ENCODE assay signal across 8 cellular contexts in the genomic region with DNA sequence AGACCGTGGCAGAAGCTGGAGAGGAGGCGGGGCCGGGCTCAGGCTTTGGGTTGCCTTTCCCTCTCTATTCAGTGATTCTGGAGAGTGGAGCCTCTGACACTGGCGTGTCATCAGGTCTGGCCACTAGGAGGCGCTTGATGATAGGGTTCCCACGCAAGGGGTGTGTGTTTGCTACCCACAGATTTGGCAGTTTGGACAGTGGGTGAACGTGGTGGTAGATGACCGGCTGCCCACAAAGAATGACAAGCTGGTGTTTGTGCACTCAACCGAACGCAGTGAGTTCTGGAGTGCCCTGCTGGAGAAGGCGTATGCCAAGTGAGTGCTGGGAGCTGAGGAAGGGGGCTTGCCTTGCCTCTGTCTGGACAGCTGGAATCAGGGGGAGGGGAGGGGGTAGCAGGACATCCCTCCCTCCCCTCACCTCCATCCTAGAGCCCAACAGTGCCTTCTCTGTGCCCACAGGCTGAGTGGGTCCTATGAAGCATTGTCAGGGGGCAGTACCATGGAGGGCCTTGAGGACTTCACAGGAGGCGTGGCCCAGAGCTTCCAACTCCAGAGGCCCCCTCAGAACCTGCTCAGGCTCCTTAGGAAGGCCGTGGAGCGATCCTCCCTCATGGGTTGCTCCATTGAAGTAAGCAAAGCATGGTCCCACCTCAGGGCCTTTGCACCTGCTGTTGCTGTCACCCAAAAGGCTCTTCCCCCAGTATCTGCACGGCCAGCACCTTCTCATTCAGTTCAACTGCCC. TPM values are rescaled to one million over a fixed set of nuclear protein-coding genes. Genes with fewer than 3 reads are reported as not detected.
DNase-seq lines count a peak whose midpoint lies in the region; ATAC-seq and TF ChIP-seq lines count a peak whose summit lies in the region.

No MANE protein-coding gene starts in this region.

- H3K9me3 ChIP-seq in BE2C (no peaks in the 10 kb centered on the region), OCI-LY1 (ENCODE audit: low read length) (no peaks in the 10 kb centered on the region)

- peaks cover 12 to 21% of the 10 kb centered on the region in 2 donors for H3K4me1 Mint-ChIP-seq in natural killer cell
- peaks cover 24% of the 10 kb centered on the region for H3K4me1 Mint-ChIP-seq in stimulated activated effector memory CD8-positive, alpha-beta T cell treated with anti-CD3 and anti-CD28 coated beads, Interleukin-12 subunit alpha, Interleukin-12 subunit beta, amount 100 ng/mL, for 72 hours

- ATAC-seq in GM19025 (IDR thresholded peaks at IDR 0.05; ENCODE audit: low read depth, unreplicated experiment) (peak; percentile 64), natural killer cell (peak; percentile 63 to 77 (median 67))
- ATAC-seq in stimulated activated effector memory CD8-positive, alpha-beta T cell treated with anti-CD3 and anti-CD28 coated beads, Interleukin-12 subunit alpha, Interleukin-12 subunit beta, amount 100 ng/mL, for 72 hours, result peak; percentile 81

- H3K27me3 Mint-ChIP-seq in natural killer cell (ENCODE audit: low read depth in 2 of 2), result peaks cover 3 to 6% of the 10 kb centered on the region in 2 donors

- no peaks in the 10 kb centered on the region for H3F3A ChIP-seq in OCI-LY1 (ENCODE audit: insufficient read depth, low read length)

- no peak overlapping the region for H3K4me3 Mint-ChIP-seq in natural killer cell
- no peak overlapping the region for H3K4me3 Mint-ChIP-seq in stimulated activated effector memory CD8-positive, alpha-beta T cell treated with anti-CD3 and anti-CD28 coated beads, Interleukin-12 subunit alpha, Interleukin-12 subunit beta, amount 100 ng/mL, for 72 hours

- no peaks in the 10 kb centered on the region for H3K9me3 Mint-ChIP-seq in natural killer cell
- H3K9me3 Mint-ChIP-seq in stimulated activated effector memory CD8-positive, alpha-beta T cell treated with anti-CD3 and anti-CD28 coated beads, Interleukin-12 subunit alpha, Interleukin-12 subunit beta, amount 100 ng/mL, for 72 hours, result no peaks in the 10 kb centered on the region

- H3K79me2 ChIP-seq in OCI-LY1 (ENCODE audit: insufficient read depth, low read length), result no peaks in the 10 kb centered on the region

- intact Hi-C loops in natural killer cell (cut with micrococcal nuclease), result loop anchor here (1.0 to 5.0 kb wide), 4 partner anchors 49 to 165 kb away; partner anchors contain the start of genes SLC29A1 and SLC35B2

- no peak overlapping the region for H3K27ac ChIP-seq in OCI-LY1 (ENCODE audit: low read depth, low read length, poor library complexity, severe bottlenecking)

- no peaks in the 10 kb centered on the region for H3K36me3 Mint-ChIP-seq in natural killer cell
- H3K36me3 Mint-ChIP-seq in stimulated activated effector memory CD8-positive, alpha-beta T cell treated with anti-CD3 and anti-CD28 coated beads, Interleukin-12 subunit alpha, Interleukin-12 subunit beta, amount 100 ng/mL, for 72 hours, result peaks cover 6% of the 10 kb centered on the region

- no peak overlapping the region for H3K27ac Mint-ChIP-seq in natural killer cell
- H3K27ac Mint-ChIP-seq in stimulated activated effector memory CD8-positive, alpha-beta T cell treated with anti-CD3 and anti-CD28 coated beads, Interleukin-12 subunit alpha, Interleukin-12 subunit beta, amount 100 ng/mL, for 72 hours, result no peak overlapping the region

- no peaks in the 10 kb centered on the region for H3K9me2 ChIP-seq in OCI-LY1 (ENCODE audit: low read depth, low read length)

- no peak overlapping the region for H3K4me2 ChIP-seq in OCI-LY1 (ENCODE audit: low read length)

- H2AFZ ChIP-seq in OCI-LY1 (ENCODE audit: low read length), result no peak overlapping the region

- H3K4me1 ChIP-seq in BE2C (no peaks in the 10 kb centered on the region), OCI-LY1 (ENCODE audit: insufficient read depth, low read length, severe bottlenecking) (peaks cover 6% of the 10 kb centered on the region)

- H3K36me3 ChIP-seq in BE2C (no peaks in the 10 kb centered on the region), OCI-LY1 (ENCODE audit: insufficient read depth, low read length) (no peaks in the 10 kb centered on the region)

- H3K27me3 ChIP-seq in BE2C (no peaks in the 10 kb centered on the region), OCI-LY1 (ENCODE audit: insufficient read depth, low read length) (0 out of 2 replicates have a peak, but pooled peaks cover 12% of the 10 kb centered on the region)

- DNase-seq in BE2C (peak; percentile 87), HPDE6-E6E7 (ENCODE audit: extremely low spot score) (peak; percentile 77), epithelial cell of proximal tubule (ENCODE audit: low read depth) (peak; percentile 64), natural killer cell (peak; percentile 71)
- DNase-seq in activated CD8-positive, alpha-beta memory T cell treated with anti-CD3 and anti-CD28 coated beads, Interleukin-2, amount 50 U/mL, for 24 hours (ENCODE audit: extremely low read depth), result peak; percentile 56
- peak; percentile 75 to 87 for DNase-seq in stimulated activated effector memory CD8-positive, alpha-beta T cell treated with anti-CD3 and anti-CD28 coated beads, Interleukin-12 subunit alpha, Interleukin-12 subunit beta, amount 100 ng/mL, for 72 hours (ENCODE audit: low spot score in 2 of 2)

- H4K20me1 ChIP-seq in OCI-LY1 (ENCODE audit: insufficient read depth, low read length), result no peaks in the 10 kb centered on the region

- TF ChIP-seq CTCF in BE2C (IDR thresholded peaks at IDR 0.05; ENCODE audit: low read depth, low read length) (peak; percentile 98), OCI-LY1 (IDR thresholded peaks at IDR 0.05; ENCODE audit: low read length) (peak; percentile 94), epithelial cell of proximal tubule (conservative IDR thresholded peaks at IDR 0.05; ENCODE audit: low read depth, low read length) (peak; percentile 98), natural killer cell (IDR thresholded peaks at IDR 0.05) (peak; percentile 93)

- H3K4me3 ChIP-seq in BE2C (ENCODE audit: low read depth, low read length) (no peak overlapping the region), OCI-LY1 (ENCODE audit: low read depth, low read length, poor library complexity, severe bottlenecking) (no peak overlapping the region), epithelial cell of proximal tubule (ENCODE audit: low read depth, low read length) (no peak overlapping the region)

- H3K9ac ChIP-seq in OCI-LY1 (ENCODE audit: low read length), result no peak overlapping the region

RNA-seq across cellular contexts. Expression of gene CAPN11, which starts 14.3 kb away (rescaled TPM):
- polyA plus RNA-seq in BE2C (2012; ENCODE audit: insufficient read depth, insufficient read length, low read depth), result not detected
- not detected in 2 replicates for total RNA-seq in epithelial cell of proximal tubule
- not detected for total RNA-seq in natural killer cell

RNA-seq across cellular contexts. Expression of gene MYMX, which starts 43.8 kb away (rescaled TPM):
- 5.1 TPM for polyA plus RNA-seq in BE2C (2012; ENCODE audit: insufficient read depth, insufficient read length, low read depth)
- total RNA-seq in epithelial cell of proximal tubule (not detected in 2 replicates), natural killer cell (not detected)

RNA-seq across cellular contexts. Expression of gene TMEM63B, which starts 45.6 kb away (rescaled TPM):
- polyA plus RNA-seq in BE2C (2012; ENCODE audit: insufficient read depth, insufficient read length, low read depth), result 46.5 TPM
- 35.2 and 47.9 TPM in 2 replicates for total RNA-seq in epithelial cell of proximal tubule
- total RNA-seq in natural killer cell, result 10 to 100 TPM; 24.7 to 30.8 (median 28.1) TPM

RNA-seq across cellular contexts. Expression of gene MRPL14, which starts 45.7 kb away (rescaled TPM):
- polyA plus RNA-seq in BE2C (2012; ENCODE audit: insufficient read depth, insufficient read length, low read depth), result 190 TPM
- total RNA-seq in epithelial cell of proximal tubule, result 95.5 and 167 TPM in 2 replicates
- total RNA-seq in natural killer cell, result 10 to 100 TPM; 14.9 to 16.2 (median 16.0) TPM

RNA-seq across cellular contexts. Expression of gene SLC29A1, which starts 50.5 kb away (rescaled TPM):
- polyA plus RNA-seq in BE2C (2012; ENCODE audit: insufficient read depth, insufficient read length, low read depth), result 184 TPM
- 47.6 and 78.6 TPM in 2 replicates for total RNA-seq in epithelial cell of proximal tubule
- total RNA-seq in natural killer cell, result 1 to 10 TPM; 2.2 to 5.5 (median 5.2) TPM
